Comparison of ENCODE assay signal across 1 cellular context in the genomic region with DNA sequence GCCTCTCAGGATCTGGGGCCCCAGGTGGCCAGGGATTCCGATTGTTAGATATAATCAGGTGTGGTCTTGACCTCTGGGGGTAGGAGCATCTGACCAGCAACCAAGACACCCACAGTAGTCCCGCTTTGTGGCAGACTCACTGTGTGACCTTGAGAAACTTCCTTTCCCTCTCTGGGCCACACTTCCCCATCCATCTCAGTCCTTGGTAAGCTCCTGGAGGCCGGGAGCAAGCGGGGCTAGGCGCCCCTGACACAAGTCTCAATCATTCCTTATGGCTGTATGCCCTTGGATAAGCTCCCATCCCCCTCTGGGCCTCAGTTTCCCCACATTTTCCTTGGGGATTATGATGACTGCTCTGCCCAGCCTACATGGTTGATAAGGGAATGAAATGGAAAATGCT.
TF ChIP-seq lines count a peak whose summit lies in the region.

No MANE protein-coding gene starts in this region.

TF ChIP-seq in SK-N-SH treated with all-trans-retinoic acid at 6 μM for 48 hours, 23 proteins besides CTCF, POLR2A, EP300 and RAD21 (continued from another document):
- TF ChIP-seq SNAI2 (CRISPR knock-in tag; IDR thresholded peaks at IDR 0.05) (no peak), ZNF565 (CRISPR knock-in tag; conservative IDR thresholded peaks at IDR 0.05; ENCODE audit: low read depth) (no peak), GLIS3 (CRISPR knock-in tag; IDR thresholded peaks at IDR 0.05) (no peak), ZFP30 (CRISPR knock-in tag; IDR thresholded peaks at IDR 0.05) (no peak), BACH2 (CRISPR knock-in tag; IDR thresholded peaks at IDR 0.05; ENCODE audit: borderline replicate concordance) (no peak), ESRRG (CRISPR knock-in tag; IDR thresholded peaks at IDR 0.05) (no peak)
